ENCODE assay signal across 8 cellular contexts in the genomic region with DNA sequence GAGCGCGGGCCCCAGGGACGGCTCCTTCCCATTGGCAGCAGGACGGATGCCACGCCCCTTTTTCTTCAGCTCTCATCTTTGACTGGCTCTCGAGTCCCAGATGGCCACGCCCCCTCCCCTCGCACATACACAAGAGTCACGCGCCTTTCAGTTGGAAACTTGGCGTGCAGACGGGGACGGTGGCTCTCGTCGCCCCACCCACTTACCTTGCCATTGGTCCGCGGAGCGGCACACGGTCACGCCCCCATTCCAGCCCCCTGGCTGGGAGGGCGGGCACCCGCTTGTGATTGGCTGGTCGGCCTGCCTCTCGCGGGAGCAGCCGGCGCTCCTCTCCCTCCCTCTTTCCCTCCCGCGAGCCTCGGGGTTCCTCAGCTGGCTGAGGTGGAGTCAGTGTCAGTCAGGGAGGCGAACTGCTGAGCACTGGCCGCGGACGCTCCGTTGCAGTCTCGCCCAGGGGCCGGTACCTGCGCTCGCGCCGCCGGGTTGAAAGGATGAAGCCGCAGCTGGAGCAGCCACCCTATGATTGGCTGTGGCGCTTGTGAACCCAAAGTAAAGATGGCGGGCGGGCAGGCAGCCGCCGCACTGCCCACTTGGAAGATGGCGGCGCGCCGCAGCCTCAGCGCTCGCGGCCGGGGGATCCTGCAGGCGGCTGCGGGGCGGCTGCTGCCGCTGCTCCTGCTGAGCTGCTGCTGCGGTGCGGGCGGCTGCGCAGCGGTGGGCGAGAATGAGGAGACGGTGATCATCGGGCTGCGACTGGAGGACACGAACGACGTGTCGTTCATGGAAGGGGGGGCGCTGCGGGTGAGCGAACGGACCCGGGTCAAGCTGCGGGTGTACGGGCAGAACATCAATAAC. TPM values are rescaled to one million over a fixed set of nuclear protein-coding genes. Genes with fewer than 3 reads are reported as not detected.
DNase-seq lines count a peak whose midpoint lies in the region; ATAC-seq, FAIRE-seq and TF ChIP-seq lines count a peak whose summit lies in the region.

A gene (plus strand): TSS at position 333 of the 855 bp plus-strand sequence. CDS start 187 bp downstream, at position 520.

- in situ Hi-C loops in Caki2 (cut with HindIII; ENCODE audit: low pct_unique_long_range_greater_than_20kb, low sequenced_read_pairs), result no loop called here

- peak within 1 kb of the TSS; percentile 99 for H3K18ac ChIP-seq in H1 (ENCODE audit: extremely low read depth, low read length)

- no peak for TF ChIP-seq EP300 in H1 (IDR thresholded peaks at IDR 0.05; ENCODE audit: borderline replicate concordance in 1 of 2, low read depth in 2 of 2, low read length in 2 of 2)

- H2BK5ac ChIP-seq in H1 (ENCODE audit: low read depth, low read length), result peak within 1 kb of the TSS; percentile 98

- peak within 1 kb of the TSS; percentile 93; the same call in 1 of the 2 replicates for H2BK15ac ChIP-seq in H1 (ENCODE audit: low read length)

- H3K27ac Mint-ChIP-seq in activated CD8-positive, alpha-beta memory T cell treated with anti-CD3 and anti-CD28 coated beads, Interleukin-2, amount 10 ng/mL, durations not matched to agents 7 days and 5 days, result peak within 1 kb of the TSS; percentile 92
- H3K27ac Mint-ChIP-seq in memory B cell, result peak within 1 kb of the TSS; percentile 98

- H3K27ac ChIP-seq in H1 (ENCODE audit: low read depth, low read length), result peak within 1 kb of the TSS; percentile 93

- H3K79me1 ChIP-seq in H1 (ENCODE audit: low read depth, low read length), result no peaks in the 10 kb centered on the region

- FAIRE-seq in HTR-8/SVneo (lab: Jason Lieb, UNC) (peak; percentile 95), H1 (lab: Jason Lieb, UNC) (peak; percentile 85)

- peak within 1 kb of the TSS; percentile 99 for H4K8ac ChIP-seq in H1 (ENCODE audit: extremely low read depth, insufficient read depth, low read length)

- 3% methylated on average over 43 of the region's 80 CpGs; no CpG with 5 or more reads in 1 of the 2 experiments for WGBS in H1 (ENCODE audit: extremely low coverage in 1 of 2, insufficient coverage in 1 of 2, insufficient read length in 1 of 2, insufficient replicate concordance in 2 of 2, low coverage in 1 of 2, low lambda C conversion rate in 2 of 2, missing lambda C conversion rate in 1 of 2), 2 experiments

- H3K79me2 ChIP-seq in H1 (ENCODE audit: control insufficient read depth in 1 of 2, insufficient read depth in 2 of 2, low read length in 2 of 2), result peaks cover 0 to 38% of the 10 kb centered on the region in 2 experiments; a peak in 2 of 4 replicates

- H3K23me2 ChIP-seq in H1 (ENCODE audit: low read depth, low read length), result peaks cover 15% of the 10 kb centered on the region

- H3K56ac ChIP-seq in H1 (replicated peaks; ENCODE audit: insufficient read length, low read depth, low read length), result peak within 1 kb of the TSS; percentile 93

- DNase-seq in Caki2 (ENCODE audit: low read depth) (peak; percentile 100), HTR-8/SVneo (ENCODE audit: insufficient read length, low spot score) (peak; percentile 98), NOMO-1 treated with DMSO at 0.1 percent for 48 hours (lab: John Stamatoyannopoulos, UW; ENCODE audit: unreplicated experiment) (peak; percentile 100), H1 (ENCODE audit: low read depth in 1 of 2, low spot score in 2 of 2) (peak; percentile 98 to 100), memory B cell (ENCODE audit: low spot score in 2 of 2) (peak; percentile 96 to 99)
- DNase-seq in activated CD8-positive, alpha-beta memory T cell treated with anti-CD3 and anti-CD28 coated beads, Interleukin-2, amount 10 ng/mL, durations not matched to agents 7 days and 5 days, result peak; percentile 100
- peak; percentile 99 for DNase-seq in stimulated activated CD8-positive, alpha-beta memory T cell treated with anti-CD3 and anti-CD28 coated beads, Interleukin-12 subunit alpha, Interleukin-12 subunit beta, amount 100 ng/mL, for 1 hour (ENCODE audit: low read depth)

- H3K27me3 ChIP-seq in H1 (replicated peaks in 1 of 4; ENCODE audit: control insufficient read depth in 3 of 4, extremely low read depth in 1 of 4, insufficient read depth in 3 of 4, low read length in 3 of 4), result peaks cover 0 to 12% (median 11%) of the 10 kb centered on the region in 4 experiments; a peak in 5 of 7 replicates

- H3K4me3 Mint-ChIP-seq in activated CD8-positive, alpha-beta memory T cell treated with anti-CD3 and anti-CD28 coated beads, Interleukin-2, amount 10 ng/mL, durations not matched to agents 7 days and 5 days, result peak within 1 kb of the TSS; percentile 90
- peak within 1 kb of the TSS; percentile 98 for H3K4me3 Mint-ChIP-seq in memory B cell

- no peak for TF ChIP-seq CTCF in H1 (IDR thresholded peaks at IDR 0.05; ENCODE audit: control extremely low read depth in 1 of 3, insufficient read depth in 1 of 3, low read depth in 1 of 3, low read length in 3 of 3)

- H4K5ac ChIP-seq in H1 (ENCODE audit: insufficient read length, low read depth, low read length), result peak within 1 kb of the TSS; percentile 99

- peak within 1 kb of the TSS; percentile 89 to 96 (median 92) for H3K4me3 ChIP-seq in H1 (ENCODE audit: extremely low read depth in 1 of 4, insufficient read depth in 2 of 4, low read depth in 3 of 4, low read length in 4 of 4)

- peak; percentile 88 for ATAC-seq in GM21381 (IDR thresholded peaks at IDR 0.05; ENCODE audit: unreplicated experiment)
- ATAC-seq in activated CD8-positive, alpha-beta memory T cell treated with anti-CD3 and anti-CD28 coated beads, Interleukin-2, amount 10 ng/mL, durations not matched to agents 7 days and 5 days, result peak; percentile 91
- ATAC-seq in memory B cell (ENCODE audit: low read depth), result peak; percentile 83

- no peak within 1 kb of the TSS for H3K4ac ChIP-seq in H1 (replicated peaks; ENCODE audit: insufficient read length, low read depth, low read length)

- peak within 1 kb of the TSS; percentile 96; the same call in 1 of the 2 replicates for H2BK12ac ChIP-seq in H1 (ENCODE audit: low read depth, low read length)

- H3K9me3 ChIP-seq in H1 (ENCODE audit: insufficient read depth in 2 of 2, low read depth in 1 of 2, low read length in 1 of 2), result no peaks in the 10 kb centered on the region

- peaks cover 8% of the 10 kb centered on the region in 2 experiments for H4K20me1 ChIP-seq in H1 (replicated peaks in 1 of 2; ENCODE audit: control insufficient read depth in 1 of 2, insufficient read depth in 2 of 2, low read length in 2 of 2)

- H2AK5ac ChIP-seq in H1 (ENCODE audit: low read depth, low read length), result no peak within 1 kb of the TSS

- H2AFZ ChIP-seq in H1 (ENCODE audit: low read length), result peak within 1 kb of the TSS; percentile 91

- peak within 1 kb of the TSS; percentile 59 to 93 (median 89) for H3K9ac ChIP-seq in H1 (replicated peaks in 1 of 4; ENCODE audit: extremely low read depth in 1 of 4, low read depth in 3 of 4, low read length in 3 of 4)

- H3K14ac ChIP-seq in H1 (ENCODE audit: insufficient read length), result no peak within 1 kb of the TSS

- H4K91ac ChIP-seq in H1 (replicated peaks; ENCODE audit: insufficient read length, low read length), result peak within 1 kb of the TSS; percentile 94

- no peaks in the 10 kb centered on the region for H3K9me3 Mint-ChIP-seq in activated CD8-positive, alpha-beta memory T cell treated with anti-CD3 and anti-CD28 coated beads, Interleukin-2, amount 10 ng/mL, durations not matched to agents 7 days and 5 days (ENCODE audit: low read depth)
- no peaks in the 10 kb centered on the region for H3K9me3 Mint-ChIP-seq in memory B cell

- POLR2A ChIA-PET in H1 (lab: Charles Lee; ENCODE audit: partially characterized antibody), result interaction anchor here (0.5 to 3.8 kb wide), 22 partner anchors 7 to 426 kb away, joined by 3 to 22 read pairs (median 4); a partner anchor contains a TSS

- no peak within 1 kb of the TSS for H3K23ac ChIP-seq in H1 (ENCODE audit: insufficient read length)

- CTCF ChIA-PET in activated CD8-positive, alpha-beta memory T cell treated with anti-CD3 and anti-CD28 coated beads, Interleukin-2, amount 10 ng/mL, durations not matched to agents 7 days and 5 days (lab: Charles Lee), result interaction anchor here (0.6 to 6.2 kb wide), 39 partner anchors 8 to 567 kb away, joined by 3 to 92 read pairs (median 4); a partner anchor contains a TSS
- CTCF ChIA-PET in H1 (lab: Charles Lee; ENCODE audit: partially characterized antibody), result interaction anchor here (0.6 to 11.2 kb wide), 37 partner anchors 13 to 362 kb away, joined by 3 to 137 read pairs (median 4); a partner anchor contains a TSS

- peaks cover 61% of the 10 kb centered on the region for H3K4me1 Mint-ChIP-seq in activated CD8-positive, alpha-beta memory T cell treated with anti-CD3 and anti-CD28 coated beads, Interleukin-2, amount 10 ng/mL, durations not matched to agents 7 days and 5 days
- peaks cover 31% of the 10 kb centered on the region for H3K4me1 Mint-ChIP-seq in memory B cell

- TF ChIP-seq RAD21 in H1 (IDR thresholded peaks at IDR 0.05 in 1 of 2, conservative IDR thresholded peaks at IDR 0.05 in 1 of 2; ENCODE audit: low read depth in 2 of 2, low read length in 2 of 2), result no peak

- H2BK120ac ChIP-seq in H1 (replicated peaks; ENCODE audit: low read depth, low read length), result no peak within 1 kb of the TSS

- no peaks in the 10 kb centered on the region for H3K36me3 ChIP-seq in H1 (ENCODE audit: control insufficient read depth in 2 of 4, insufficient read depth in 4 of 4, low read length in 3 of 4)

- peaks cover 10% of the 10 kb centered on the region for H3K36me3 Mint-ChIP-seq in activated CD8-positive, alpha-beta memory T cell treated with anti-CD3 and anti-CD28 coated beads, Interleukin-2, amount 10 ng/mL, durations not matched to agents 7 days and 5 days
- peaks cover 4% of the 10 kb centered on the region for H3K36me3 Mint-ChIP-seq in memory B cell

- peaks cover 3 to 10% (median 7%) of the 10 kb centered on the region in 4 experiments; a peak in 6 of 7 replicates for H3K4me1 ChIP-seq in H1 (replicated peaks in 1 of 4; ENCODE audit: control insufficient read depth in 3 of 4, insufficient read depth in 4 of 4, low read length in 3 of 4)

- peak in 1 of 2 experiments; percentile 59; a peak in 2 of 3 replicates for TF ChIP-seq POLR2A in H1 (IDR thresholded peaks at IDR 0.05; ENCODE audit: control extremely low read depth in 1 of 2, low read depth in 2 of 2, low read length in 2 of 2)

- no peaks in the 10 kb centered on the region for H3K27me3 Mint-ChIP-seq in activated CD8-positive, alpha-beta memory T cell treated with anti-CD3 and anti-CD28 coated beads, Interleukin-2, amount 10 ng/mL, durations not matched to agents 7 days and 5 days
- peaks cover 4% of the 10 kb centered on the region for H3K27me3 Mint-ChIP-seq in memory B cell

- H2BK20ac ChIP-seq in H1 (ENCODE audit: low read length), result no peak within 1 kb of the TSS

- peak within 1 kb of the TSS; percentile 91 to 100 for H3K4me2 ChIP-seq in H1 (ENCODE audit: insufficient read depth in 1 of 2, low read depth in 2 of 2, low read length in 2 of 2)

RNA-seq across cellular contexts. Expression of the gene that starts here (rescaled TPM):
- 0.52 and 4.0 TPM in 2 replicates for total RNA-seq in Caki2 (2014; rRNA removed; shearing (Covaris generic); ENCODE audit: low replicate concordance)
- total RNA-seq in activated CD8-positive, alpha-beta memory T cell treated with anti-CD3 and anti-CD28 coated beads, Interleukin-2, amount 10 ng/mL, durations not matched to agents 7 days and 5 days, result 10 to 100 TPM in 1 of 2 experiments, 1 to 10 TPM in 1; 8.0 to 10.1 TPM
- 20.3 and 23.6 TPM in 2 replicates for total RNA-seq in H1 (2021; fragmentation: NEBNext Ultra II Directional; extraction: Animal tissue kit (Norgen Biotek cat#: 25700))
- 7.3 and 13.7 TPM in 2 replicates for polyA plus RNA-seq in H1 (2011; rRNA removed)
- 7.4 TPM for polyA plus RNA-seq in H1 (2011; cell fraction: cytosol; rRNA removed)
- polyA plus RNA-seq in H1 (2011; cell fraction: nucleus; rRNA removed), result 16.4 TPM
- polyA plus RNA-seq in H1 (2012, experiment 1 of 2), result 11.3 to 13.5 TPM (median 11.4 TPM) in 4 replicates
- polyA plus RNA-seq in H1 (2012, experiment 2 of 2), result 10.5 TPM
- 14.2 TPM for polyA plus RNA-seq in H1 (2013, experiment 1 of 2)
- polyA plus RNA-seq in H1 (2013, experiment 2 of 2), result 14.9 TPM
- polyA minus RNA-seq in H1 (2011; rRNA and poly(A)+ RNA removed), result 15.6 and 19.5 TPM in 2 replicates
- polyA minus RNA-seq in H1 (2011; cell fraction: cytosol; rRNA and poly(A)+ RNA removed), result 16.2 TPM
- 25.8 TPM for polyA minus RNA-seq in H1 (2011; cell fraction: nucleus; rRNA and poly(A)+ RNA removed)

Comparison
In these comparisons a context has a peak if more than half of its experiments do, and no peak if none do; other contexts are left out.
1. Peak in every context shown above with its lines: DNase-seq, ATAC-seq, H3K4me3 ChIP-seq and H3K27ac ChIP-seq.